In the genomic region with DNA sequence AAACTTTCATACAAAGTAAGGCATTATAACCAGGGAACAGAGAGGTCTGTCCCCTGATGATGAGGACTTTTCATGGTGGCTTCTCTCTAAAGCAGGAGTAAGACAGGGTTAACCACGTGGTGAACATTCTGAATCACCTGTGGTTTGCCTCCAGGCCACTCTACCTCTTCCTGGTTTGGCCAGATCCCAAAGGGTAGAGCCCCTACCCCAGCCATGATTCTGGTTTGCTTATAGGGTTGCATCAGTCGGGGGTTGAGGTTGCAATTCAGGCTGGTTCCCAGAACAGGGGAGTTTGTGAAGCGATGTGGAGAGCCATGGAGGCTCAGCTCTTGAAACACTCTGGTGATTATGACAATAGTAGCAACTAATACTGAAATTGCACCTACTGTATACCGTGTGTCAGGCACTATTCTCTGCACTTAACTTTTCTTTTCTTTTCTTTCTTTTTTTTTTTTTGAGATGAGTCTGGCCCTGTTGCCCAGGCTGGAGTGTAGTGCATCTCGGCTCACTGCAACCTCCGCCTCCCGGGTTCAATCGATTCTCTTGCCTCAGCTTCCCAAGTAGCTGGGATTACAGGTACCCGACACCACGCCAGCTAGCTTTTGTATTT, we compare ENCODE assay signal across 10 cellular contexts. TPM values are rescaled to one million over a fixed set of nuclear protein-coding genes. Genes with fewer than 3 reads are reported as not detected.
DNase-seq lines count a peak whose midpoint lies in the region; ATAC-seq, FAIRE-seq and TF ChIP-seq lines count a peak whose summit lies in the region.
"Had no signal": no experiment of that assay in that cellular context is flagged by ENCODE, and none has a peak within 500 bp of the region (broad histone marks: within the 10 kb centered on the region; RNA-seq: fewer than 3 reads in every experiment).

No MANE protein-coding gene starts in this region.

- peak overlapping the region in 5 of 8 donors; percentile 33 to 93 (median 43) for H3K27ac Mint-ChIP-seq in CD8-positive, alpha-beta memory T cell
- peak overlapping the region; percentile 2 for H3K27ac Mint-ChIP-seq in activated naive CD8-positive, alpha-beta T cell treated with anti-CD3 and anti-CD28 coated beads for 36 hours

- peak; percentile 72 for FAIRE-seq in GM19239 (lab: Jason Lieb, UNC)
- no peak for FAIRE-seq in HTR-8/SVneo (lab: Jason Lieb, UNC)

- no peaks in the 10 kb centered on the region for H3K9me3 Mint-ChIP-seq in CD8-positive, alpha-beta memory T cell
- no peaks in the 10 kb centered on the region for H3K9me3 Mint-ChIP-seq in activated naive CD8-positive, alpha-beta T cell treated with anti-CD3 and anti-CD28 coated beads for 36 hours

- no peak overlapping the region for H3K4me3 ChIP-seq in CD8-positive, alpha-beta memory T cell (ENCODE audit: low read length)
- H3K4me3 ChIP-seq in upper lobe of left lung, result no peak overlapping the region
- no peak overlapping the region for H3K4me3 ChIP-seq in psoas muscle

- peaks cover 26% of the 10 kb centered on the region for H3K4me1 ChIP-seq in CD8-positive, alpha-beta memory T cell (ENCODE audit: insufficient read depth, low read length)
- H3K4me1 ChIP-seq in upper lobe of left lung, result peaks cover 0 to 14% (median 10%) of the 10 kb centered on the region in 4 donors
- H3K4me1 ChIP-seq in psoas muscle, result no peaks in the 10 kb centered on the region

- ATAC-seq in upper lobe of left lung (ENCODE audit: low FRiP score in 2 of 2) (no peak), psoas muscle (no peak)

- DNase-seq in CD8-positive, alpha-beta memory T cell, result no peak
- DNase-seq in GM19239 (ENCODE audit: insufficient read length, low spot score) (no peak), HK-2 (ENCODE audit: unreplicated experiment) (peak; percentile 19), upper lobe of left lung (no peak), psoas muscle (no peak), HTR-8/SVneo (ENCODE audit: insufficient read length, low spot score) (no peak), DMS 273 (lab: John Stamatoyannopoulos, UW; ENCODE audit: unreplicated experiment) (no peak)
- DNase-seq in activated naive CD8-positive, alpha-beta T cell treated with anti-CD3 and anti-CD28 coated beads for 36 hours, result peak; percentile 58
- DNase-seq: effector CD8-positive, alpha-beta T cell had no signal

- POLR2A ChIA-PET in CD8-positive, alpha-beta memory T cell (lab: Charles Lee), result interaction anchor here (0.7 kb wide), 1 partner anchor 62 kb away, joined by 3 read pairs; no protein-coding TSS in a partner anchor

- no peak for TF ChIP-seq EP300 in upper lobe of left lung (IDR thresholded peaks at IDR 0.05)

- H3K27ac ChIP-seq in CD8-positive, alpha-beta memory T cell (ENCODE audit: low read depth, low read length), result no peak overlapping the region
- H3K27ac ChIP-seq in upper lobe of left lung (no peak overlapping the region), psoas muscle (no peak overlapping the region)
- H3K27ac ChIP-seq: neutrophil had no signal

- TF ChIP-seq CTCF in upper lobe of left lung (IDR thresholded peaks at IDR 0.05), result no peak
- TF ChIP-seq CTCF in psoas muscle (IDR thresholded peaks at IDR 0.05), result no peak

- intact Hi-C loops in psoas muscle (cut with DNase I), result no loop called here

- H3K27me3 ChIP-seq in CD8-positive, alpha-beta memory T cell (ENCODE audit: insufficient read depth, low read length, poor library complexity, severe bottlenecking), result no peaks in the 10 kb centered on the region
- H3K27me3 ChIP-seq in upper lobe of left lung (peaks cover 0 to 3% (median 0%) of the 10 kb centered on the region in 4 donors), psoas muscle (ENCODE audit: insufficient read depth in 3 of 3, low read length in 2 of 3) (peaks cover 0 to 26% (median 16%) of the 10 kb centered on the region in 3 donors)

- peaks cover 17 to 40% of the 10 kb centered on the region in 2 donors for H3K27me3 Mint-ChIP-seq in CD8-positive, alpha-beta memory T cell
- H3K27me3 Mint-ChIP-seq in activated naive CD8-positive, alpha-beta T cell treated with anti-CD3 and anti-CD28 coated beads for 36 hours, result peaks cover 43% of the 10 kb centered on the region

- H3K4me3 Mint-ChIP-seq in CD8-positive, alpha-beta memory T cell, result peak overlapping the region in 3 of 7 donors; percentile 10 to 49 (median 21)
- no peak overlapping the region for H3K4me3 Mint-ChIP-seq in activated naive CD8-positive, alpha-beta T cell treated with anti-CD3 and anti-CD28 coated beads for 36 hours

- 82 to 88% methylated on average over 10 of the region's 10 CpGs for WGBS in upper lobe of left lung, 2 donors
- 82 to 89% (median 86%) methylated on average over 10 of the region's 10 CpGs for WGBS in psoas muscle, 3 donors

- H3K36me3 Mint-ChIP-seq in CD8-positive, alpha-beta memory T cell, result no peaks in the 10 kb centered on the region
- no peaks in the 10 kb centered on the region for H3K36me3 Mint-ChIP-seq in activated naive CD8-positive, alpha-beta T cell treated with anti-CD3 and anti-CD28 coated beads for 36 hours

- no peak for TF ChIP-seq POLR2A in upper lobe of left lung (IDR thresholded peaks at IDR 0.05)

- CTCF ChIA-PET in CD8-positive, alpha-beta memory T cell (lab: Charles Lee), result interaction anchor here (1.2 kb wide), 1 partner anchor 14 kb away, joined by 3 read pairs; no protein-coding TSS in a partner anchor

- H3K36me3 ChIP-seq in CD8-positive, alpha-beta memory T cell (ENCODE audit: insufficient read depth, low read length), result no peaks in the 10 kb centered on the region
- H3K36me3 ChIP-seq in upper lobe of left lung, result no peaks in the 10 kb centered on the region
- no peaks in the 10 kb centered on the region for H3K36me3 ChIP-seq in psoas muscle (ENCODE audit: insufficient read depth in 1 of 2, low read depth in 1 of 2)
- H3K36me3 ChIP-seq: neutrophil had no signal

- peaks cover 30 to 41% (median 38%) of the 10 kb centered on the region in 3 donors for H3K4me1 Mint-ChIP-seq in CD8-positive, alpha-beta memory T cell
- H3K4me1 Mint-ChIP-seq in activated naive CD8-positive, alpha-beta T cell treated with anti-CD3 and anti-CD28 coated beads for 36 hours, result peaks cover 24% of the 10 kb centered on the region

- no peaks in the 10 kb centered on the region for H3K9me3 ChIP-seq in CD8-positive, alpha-beta memory T cell (ENCODE audit: low read length)
- H3K9me3 ChIP-seq in upper lobe of left lung, result no peaks in the 10 kb centered on the region
- H3K9me3 ChIP-seq in psoas muscle, result no peaks in the 10 kb centered on the region
- H3K9me3 ChIP-seq: neutrophil had no signal

RNA-seq across cellular contexts. Expression of a gene that starts 8.3 kb away (rescaled TPM):
- under 1 TPM; 0.18 to 0.20 TPM for total RNA-seq in CD8-positive, alpha-beta memory T cell
- 5.3 TPM for polyA plus RNA-seq in CD8-positive, alpha-beta memory T cell
- under 1 TPM; 0.16 to 0.28 TPM for total RNA-seq in activated naive CD8-positive, alpha-beta T cell treated with anti-CD3 and anti-CD28 coated beads for 36 hours
- total RNA-seq in upper lobe of left lung (under 1 TPM in 4 of 6 donors, not detected in 2; 0.13 to 0.59 (median 0.24) TPM), psoas muscle (under 1 TPM in 1 of 4 donors, not detected in 3; 0.08 TPM)
- polyA plus RNA-seq in psoas muscle, result under 1 TPM in 2 of 3 donors, not detected in 1; 0.01 to 0.13 TPM

RNA-seq across cellular contexts. Expression of a gene that starts 36.8 kb away (rescaled TPM):
- 10 to 100 TPM; 14.1 to 15.7 TPM for total RNA-seq in CD8-positive, alpha-beta memory T cell
- polyA plus RNA-seq in CD8-positive, alpha-beta memory T cell, result 17.2 TPM
- 1 to 10 TPM; 4.7 to 5.1 TPM for total RNA-seq in activated naive CD8-positive, alpha-beta T cell treated with anti-CD3 and anti-CD28 coated beads for 36 hours
- 10 to 100 TPM; 22.6 to 70.8 (median 40.5) TPM for total RNA-seq in upper lobe of left lung
- total RNA-seq in psoas muscle, result 10 to 100 TPM in 1 of 4 donors, 1 to 10 TPM in 3; 8.2 to 12.5 (median 8.8) TPM
- polyA plus RNA-seq in psoas muscle, result 10 to 100 TPM in 1 of 3 donors, 1 to 10 TPM in 2; 5.9 to 17.3 (median 9.2) TPM

RNA-seq across cellular contexts. Expression of a gene that starts 54.8 kb away (rescaled TPM):
- total RNA-seq in CD8-positive, alpha-beta memory T cell, result 100 to 1,000 TPM; 149 to 157 TPM
- 123 TPM for polyA plus RNA-seq in CD8-positive, alpha-beta memory T cell
- total RNA-seq in activated naive CD8-positive, alpha-beta T cell treated with anti-CD3 and anti-CD28 coated beads for 36 hours, result 100 to 1,000 TPM; 162 to 165 TPM
- total RNA-seq in upper lobe of left lung (100 to 1,000 TPM; 101 to 892 (median 139) TPM), psoas muscle (10 to 100 TPM; 56.7 to 63.1 (median 60.0) TPM)
- 100 to 1,000 TPM in 1 of 3 donors, 10 to 100 TPM in 2; 39.5 to 179 (median 74.0) TPM for polyA plus RNA-seq in psoas muscle

Comparison
In these comparisons a context has a peak if more than half of its experiments do, and no peak if none do; other contexts are left out.
1. DNase-seq: peak in HK-2 (single experiment) and activated naive CD8-positive, alpha-beta T cell treated with anti-CD3 and anti-CD28 coated beads for 36 hours (single experiment); none in CD8-positive, alpha-beta memory T cell (0 of 5), GM19239 (single experiment), upper lobe of left lung (0 of 2), psoas muscle (0 of 2), HTR-8/SVneo (single experiment) and DMS 273 (single experiment).